ENCODE assay signal across 8 cellular contexts in the genomic region with DNA sequence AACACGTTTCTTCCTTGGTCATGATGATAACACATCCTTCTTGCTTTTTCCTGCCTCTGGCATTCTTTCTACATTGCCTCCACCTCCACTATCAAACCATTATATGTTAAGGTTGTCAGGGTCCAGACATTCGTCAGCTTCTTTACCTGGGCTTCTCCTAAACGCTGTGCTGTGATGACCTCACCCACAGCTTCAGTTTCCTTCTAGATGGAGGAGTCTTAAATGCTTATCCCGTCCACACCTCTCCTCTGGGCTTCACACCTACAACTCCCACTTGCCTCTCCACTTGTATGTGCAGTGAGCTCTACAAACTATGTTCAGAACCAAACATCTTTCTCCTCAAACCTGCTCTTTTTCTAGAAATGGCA. TPM values are rescaled to one million over a fixed set of nuclear protein-coding genes. Genes with fewer than 3 reads are reported as not detected.
DNase-seq lines count a peak whose midpoint lies in the region; ATAC-seq and TF ChIP-seq lines count a peak whose summit lies in the region.

No MANE protein-coding gene starts in this region.

- H4K91ac ChIP-seq in IMR-90 (ENCODE audit: insufficient read depth, low read depth, low read length) = peak overlapping the region; percentile 97

- intact Hi-C loops in IMR-90 (cut with micrococcal nuclease) = loop anchor here (5.0 kb wide), 1 partner anchor 33 kb away; no protein-coding TSS in a partner anchor

- dilution Hi-C loops in IMR-90 (cut with HindIII; ENCODE audit: low sequenced_read_pairs, unreplicated experiment) = no loop called here

- peaks cover 15% of the 10 kb centered on the region; the same call in 1 of the 2 replicates for H4K20me1 ChIP-seq in IMR-90 (ENCODE audit: insufficient read depth, low read length)

- WGBS in IMR-90 (ENCODE audit: extremely low coverage in 2 of 2, insufficient read length in 1 of 2), 2 experiments = no CpG with 5 or more reads among the region's 4 CpGs

- H2BK5ac ChIP-seq in IMR-90 (ENCODE audit: low read depth, low read length, poor library complexity, severe bottlenecking) = peak overlapping the region; percentile 77

- H2BK15ac ChIP-seq in IMR-90 (ENCODE audit: low read depth, low read length) = peak overlapping the region; percentile 97

- peak overlapping the region; percentile 76 for H3K4me2 ChIP-seq in IMR-90 (ENCODE audit: low read depth, low read length)

- no peaks in the 10 kb centered on the region for H3K27me3 ChIP-seq in IMR-90 (ENCODE audit: control insufficient read depth, insufficient read depth, low read length)
- no peaks in the 10 kb centered on the region for H3K27me3 ChIP-seq in skeletal muscle tissue (ENCODE audit: control insufficient read depth in 3 of 3, insufficient read depth in 3 of 3, low read length in 3 of 3)

- peak overlapping the region; percentile 96 for H2BK120ac ChIP-seq in IMR-90 (ENCODE audit: low read depth, low read length)

- H2AK9ac ChIP-seq in IMR-90 (replicated peaks; ENCODE audit: low read depth, low read length, poor library complexity) = peak overlapping the region; percentile 31

- TF ChIP-seq RAD21 in IMR-90 (IDR thresholded peaks at IDR 0.05; ENCODE audit: low read length) = no peak

- no peaks in the 10 kb centered on the region for H3K9me3 ChIP-seq in IMR-90 (ENCODE audit: control insufficient read depth, insufficient read depth, low read length)
- no peaks in the 10 kb centered on the region for H3K9me3 ChIP-seq in skeletal muscle tissue (ENCODE audit: control insufficient read depth in 3 of 3, low read length in 3 of 3)

- no peak for TF ChIP-seq CTCF in IMR-90 (conservative IDR thresholded peaks at IDR 0.05; ENCODE audit: low read depth, low read length)

- H3K4me1 ChIP-seq in IMR-90 (ENCODE audit: control insufficient read depth, insufficient read depth, low read length) (peaks cover 12% of the 10 kb centered on the region), skeletal muscle tissue (ENCODE audit: control insufficient read depth in 3 of 3, insufficient read depth in 3 of 3, low read length in 3 of 3) (peaks cover 16 to 32% (median 23%) of the 10 kb centered on the region in 3 donors)

- peak overlapping the region; percentile 77 for H3K27ac ChIP-seq in IMR-90 (ENCODE audit: insufficient read depth, low read length)
- H3K27ac ChIP-seq in epithelial cell of prostate = peak overlapping the region; percentile 64
- H3K27ac ChIP-seq in skeletal muscle tissue (ENCODE audit: low read depth, low read length) = peak overlapping the region; percentile 90

- H3K4me3 ChIP-seq in IMR-90 (ENCODE audit: insufficient read depth, low read depth, low read length) (peak overlapping the region; percentile 82), skeletal muscle tissue (ENCODE audit: low read length in 3 of 3) (peak overlapping the region; percentile 85 to 99 (median 95))

- TF ChIP-seq POLR2A in IMR-90 (IDR thresholded peaks at IDR 0.05; ENCODE audit: low read depth, low read length) = no peak

- in situ Hi-C loops in IMR-90 (cut with MboI; ENCODE audit: low sequenced_read_pairs) = no loop called here

- H3K14ac ChIP-seq in IMR-90 (replicated peaks; ENCODE audit: low read depth, low read length) = peak overlapping the region; percentile 97

- DNase-seq in IMR-90 (no peak), epithelial cell of prostate (ENCODE audit: low read depth, low spot score) (no peak), NCI-H2196 treated with DMSO at 0.1 percent for 48 hours (lab: John Stamatoyannopoulos, UW; ENCODE audit: unreplicated experiment) (no peak)
- DNase-seq in activated T-cell treated with anti-CD3 and anti-CD28 coated beads, Interleukin-2, amount 50 U/mL, for 1 hour = no peak

- POLR2A ChIA-PET in IMR-90 (lab: Charles Lee; ENCODE audit: unreplicated experiment) = interaction anchor here (0.7 kb wide), 1 partner anchor 682 kb away, joined by 3 read pairs; no protein-coding TSS in a partner anchor

- H3K23ac ChIP-seq in IMR-90 (ENCODE audit: low read depth, low read length) = peak overlapping the region; percentile 98

- H3K9me1 ChIP-seq in IMR-90 (ENCODE audit: insufficient read depth, low read length) = peaks cover 22% of the 10 kb centered on the region

- H4K5ac ChIP-seq in IMR-90 (ENCODE audit: low read depth, low read length) = peak overlapping the region; percentile 88

- H4K8ac ChIP-seq in IMR-90 (ENCODE audit: low read depth in 2 of 2, low read length in 2 of 2) = peak overlapping the region; percentile 97

- peak overlapping the region; percentile 93 for H2AFZ ChIP-seq in IMR-90 (replicated peaks; ENCODE audit: low read length, poor library complexity)

- BruUV-seq in IMR-90 (replicated peaks; lab: Mats Ljungman, UMichigan) = TSS peak; percentile 98

- H2BK20ac ChIP-seq in IMR-90 (ENCODE audit: low read depth, low read length) = peak overlapping the region; percentile 92

- H3K9ac ChIP-seq in IMR-90 (ENCODE audit: low read depth, low read length) (peak overlapping the region; percentile 68), skeletal muscle tissue (ENCODE audit: low read depth in 1 of 3, low read length in 3 of 3) (peak overlapping the region; percentile 72 to 91 (median 83))

- peak overlapping the region; percentile 72 for H3K18ac ChIP-seq in IMR-90 (ENCODE audit: low read depth, low read length)

- H3K36me3 ChIP-seq in IMR-90 (ENCODE audit: control insufficient read depth, insufficient read depth, low read length) = peaks cover 7% of the 10 kb centered on the region; the same call in 1 of the 2 replicates
- peaks cover 0 to 5% (median 1%) of the 10 kb centered on the region in 3 donors for H3K36me3 ChIP-seq in skeletal muscle tissue (ENCODE audit: control insufficient read depth in 3 of 3, insufficient read depth in 3 of 3, low read length in 3 of 3)

- ATAC-seq in GM18517 (IDR thresholded peaks at IDR 0.05; ENCODE audit: unreplicated experiment) (peak; percentile 5), IMR-90 (ENCODE audit: low read depth) (no peak), HG02870 (IDR thresholded peaks at IDR 0.05; ENCODE audit: unreplicated experiment) (no peak), HG02642 (IDR thresholded peaks at IDR 0.05; ENCODE audit: poor library complexity, unreplicated experiment) (no peak)

- H3K79me1 ChIP-seq in IMR-90 (ENCODE audit: low read depth in 1 of 2, low read length in 2 of 2) = peaks cover 23 to 43% of the 10 kb centered on the region in 2 experiments

- H3K4ac ChIP-seq in IMR-90 (ENCODE audit: low read depth, low read length) = peak overlapping the region; percentile 93

- CTCF ChIA-PET in IMR-90 (lab: Yijun Ruan, JAX) = no interaction called here

- peak overlapping the region; percentile 93 for H2AK5ac ChIP-seq in IMR-90 (ENCODE audit: low read depth, low read length)

- H3K56ac ChIP-seq in IMR-90 (ENCODE audit: extremely low read depth, insufficient read depth, low read length) = peak overlapping the region; percentile 98

TF ChIP-seq in IMR-90, 13 proteins besides CTCF, POLR2A, EP300 and RAD21:
- TF ChIP-seq NFE2L2 (IDR thresholded peaks at IDR 0.05; ENCODE audit: low read depth, low read length) (no peak; the same call in 1 of the 2 replicates), FOS (IDR thresholded peaks at IDR 0.05; ENCODE audit: low read depth, low read length) (no peak), BHLHE40 (IDR thresholded peaks at IDR 0.05; ENCODE audit: low read depth, low read length) (no peak), CHD1 (IDR thresholded peaks at IDR 0.05; ENCODE audit: low read depth, low read length) (no peak), MAFK (IDR thresholded peaks at IDR 0.05; ENCODE audit: low read depth, low read length) (no peak), RCOR1 (IDR thresholded peaks at IDR 0.05; ENCODE audit: insufficient replicate concordance, low read length) (no peak), MAZ (IDR thresholded peaks at IDR 0.05; ENCODE audit: borderline replicate concordance, low read depth, low read length) (no peak), RFX5 (IDR thresholded peaks at IDR 0.05; ENCODE audit: low read depth, low read length) (no peak), CEBPB (IDR thresholded peaks at IDR 0.05; ENCODE audit: low read depth, low read length) (no peak), MXI1 (IDR thresholded peaks at IDR 0.05; ENCODE audit: borderline replicate concordance, low read depth, low read length) (no peak), SMC3 (IDR thresholded peaks at IDR 0.05; ENCODE audit: low read depth, low read length) (no peak)
- TF ChIP-seq, protein P1, sequence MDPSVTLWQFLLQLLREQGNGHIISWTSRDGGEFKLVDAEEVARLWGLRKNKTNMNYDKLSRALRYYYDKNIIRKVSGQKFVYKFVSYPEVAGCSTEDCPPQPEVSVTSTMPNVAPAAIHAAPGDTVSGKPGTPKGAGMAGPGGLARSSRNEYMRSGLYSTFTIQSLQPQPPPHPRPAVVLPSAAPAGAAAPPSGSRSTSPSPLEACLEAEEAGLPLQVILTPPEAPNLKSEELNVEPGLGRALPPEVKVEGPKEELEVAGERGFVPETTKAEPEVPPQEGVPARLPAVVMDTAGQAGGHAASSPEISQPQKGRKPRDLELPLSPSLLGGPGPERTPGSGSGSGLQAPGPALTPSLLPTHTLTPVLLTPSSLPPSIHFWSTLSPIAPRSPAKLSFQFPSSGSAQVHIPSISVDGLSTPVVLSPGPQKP (IDR thresholded peaks at IDR 0.05; ENCODE audit: borderline replicate concordance, low read depth, low read length) = no peak
- TF ChIP-seq, protein P2, sequence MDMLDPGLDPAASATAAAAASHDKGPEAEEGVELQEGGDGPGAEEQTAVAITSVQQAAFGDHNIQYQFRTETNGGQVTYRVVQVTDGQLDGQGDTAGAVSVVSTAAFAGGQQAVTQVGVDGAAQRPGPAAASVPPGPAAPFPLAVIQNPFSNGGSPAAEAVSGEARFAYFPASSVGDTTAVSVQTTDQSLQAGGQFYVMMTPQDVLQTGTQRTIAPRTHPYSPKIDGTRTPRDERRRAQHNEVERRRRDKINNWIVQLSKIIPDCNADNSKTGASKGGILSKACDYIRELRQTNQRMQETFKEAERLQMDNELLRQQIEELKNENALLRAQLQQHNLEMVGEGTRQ (IDR thresholded peaks at IDR 0.05; ENCODE audit: low read depth, low read length) = no peak

RNA-seq across cellular contexts. Expression of a gene that starts 0.7 kb away (rescaled TPM):
- total RNA-seq in IMR-90 (2012; rRNA removed) = 67.9 and 80.3 TPM in 2 replicates
- polyA plus RNA-seq in IMR-90 (2012; rRNA removed) = 42.6 and 43.2 TPM in 2 replicates
- polyA plus RNA-seq in IMR-90 (2012; cell fraction: cytosol; rRNA removed) = 17.3 and 19.3 TPM in 2 replicates
- 17.0 and 40.3 TPM in 2 replicates for polyA plus RNA-seq in IMR-90 (2012; cell fraction: nucleus; rRNA removed; ENCODE audit: low replicate concordance)
- total RNA-seq in skeletal muscle tissue = 30.3 TPM
